Comparison of ENCODE assay signal across 20 cellular contexts in the genomic region with DNA sequence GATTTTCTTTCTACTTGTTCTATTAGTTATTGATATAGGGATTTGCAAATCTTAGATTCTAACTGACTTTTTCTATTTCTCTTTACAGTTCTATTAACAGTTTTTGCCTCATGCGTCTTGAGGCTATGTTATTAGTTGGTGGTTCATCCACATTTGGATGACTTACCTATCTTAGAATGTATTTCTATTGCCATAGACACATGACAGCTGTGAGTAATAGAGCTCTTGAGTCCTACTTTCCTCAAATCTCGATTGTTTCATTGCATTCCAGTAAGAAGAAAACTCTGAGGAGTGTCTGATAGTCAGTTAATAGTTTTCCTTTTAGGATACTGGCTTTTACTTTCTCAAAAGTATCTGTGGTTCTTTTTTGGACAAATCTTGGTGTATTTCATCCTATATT.
DNase-seq lines count a peak whose midpoint lies in the region; ATAC-seq and TF ChIP-seq lines count a peak whose summit lies in the region.
"Had no signal": no experiment of that assay in that cellular context is flagged by ENCODE, and none has a peak within 500 bp of the region (broad histone marks: within the 10 kb centered on the region; RNA-seq: fewer than 3 reads in every experiment).

No MANE protein-coding gene starts in this region.

- POLR2A ChIA-PET in BJ (lab: Charles Lee) = no interaction called here
- POLR2A ChIA-PET in CD4-positive, alpha-beta T cell (lab: Charles Lee) = no interaction called here

- no peak overlapping the region for H3K27ac Mint-ChIP-seq in CD4-positive, alpha-beta T cell
- no peak overlapping the region for H3K27ac Mint-ChIP-seq in activated T-helper 1 cell treated with anti-CD3 and anti-CD28 coated beads, Interleukin-12 subunit alpha, Interleukin-12 subunit beta, Interleukin-2, Interleukin-4 antibody, amounts not matched to agents 30 ng/mL and 10 ng/mL and 1 ng/mL, durations not matched to agents 14 hours and 24 hours and 36 hours
- H3K27ac Mint-ChIP-seq: endodermal cell, memory B cell had no signal

- no peaks in the 10 kb centered on the region for H3K36me3 ChIP-seq in BJ (ENCODE audit: control insufficient read depth, insufficient read depth, low read length)
- H3K36me3 ChIP-seq: gastrocnemius medialis had no signal

- no peaks in the 10 kb centered on the region for H3K9me3 ChIP-seq in CD4-positive, alpha-beta T cell (ENCODE audit: control insufficient read depth, low read length)
- H3K9me3 ChIP-seq: gastrocnemius medialis had no signal

- H3K27me3 Mint-ChIP-seq in CD4-positive, alpha-beta T cell = peaks cover 13% of the 10 kb centered on the region
- peaks cover 8% of the 10 kb centered on the region for H3K27me3 Mint-ChIP-seq in activated T-helper 1 cell treated with anti-CD3 and anti-CD28 coated beads, Interleukin-12 subunit alpha, Interleukin-12 subunit beta, Interleukin-2, Interleukin-4 antibody, amounts not matched to agents 30 ng/mL and 10 ng/mL and 1 ng/mL, durations not matched to agents 14 hours and 24 hours and 36 hours (ENCODE audit: insufficient read depth)
- H3K27me3 Mint-ChIP-seq: memory B cell had no signal

- DNase-seq in BJ (ENCODE audit: low read depth) = peak; percentile 44
- DNase-seq in RKO (ENCODE audit: low spot score) = peak; percentile 23
- peak; percentile 60 for DNase-seq in dedifferentiated amniotic fluid mesenchymal stem cell (ENCODE audit: extremely low spot score)
- DNase-seq in non-pigmented ciliary epithelial cell (ENCODE audit: low read depth) = peak; percentile 53
- DNase-seq in HuH-7 (ENCODE audit: low spot score) = no peak
- no peak for DNase-seq in CD4-positive, alpha-beta T cell
- no peak for DNase-seq in activated T-helper 1 cell treated with anti-CD3 and anti-CD28 coated beads, Interleukin-12 subunit alpha, Interleukin-12 subunit beta, Interleukin-2, Interleukin-4 antibody, amounts not matched to agents 30 ng/mL and 10 ng/mL and 1 ng/mL, durations not matched to agents 14 hours and 24 hours and 36 hours (ENCODE audit: low spot score)
- DNase-seq: activated CD4-positive, alpha-beta T cell treated with anti-CD3 and anti-CD28 coated beads, Interleukin-2, amount 50 U/mL, for 48 hours; activated T-cell treated with anti-CD3 and anti-CD28 coated beads for 4 hours; DND-41; endodermal cell; gastrocnemius medialis; naive thymus-derived CD8-positive, alpha-beta T cell; NCI-H1436 treated with DMSO at 0.1 percent for 48 hours; NCI-H69; stimulated activated CD4-positive, alpha-beta T cell treated with anti-CD3 and anti-CD28 coated beads, Interleukin-4, amount 100 ng/mL, for 1 hour; T-helper 2 cell had no signal

- H3K4me3 Mint-ChIP-seq in CD4-positive, alpha-beta T cell = no peak overlapping the region
- H3K4me3 Mint-ChIP-seq in activated T-helper 1 cell treated with anti-CD3 and anti-CD28 coated beads, Interleukin-12 subunit alpha, Interleukin-12 subunit beta, Interleukin-2, Interleukin-4 antibody, amounts not matched to agents 30 ng/mL and 10 ng/mL and 1 ng/mL, durations not matched to agents 14 hours and 24 hours and 36 hours = no peak overlapping the region
- H3K4me3 Mint-ChIP-seq: endodermal cell; memory B cell; naive thymus-derived CD8-positive, alpha-beta T cell had no signal

- H3K27me3 ChIP-seq in BJ (ENCODE audit: control insufficient read depth, insufficient read depth, low read length) = no peaks in the 10 kb centered on the region
- H3K27me3 ChIP-seq in CD4-positive, alpha-beta T cell (ENCODE audit: control insufficient read depth, insufficient read depth, low read length) = no peaks in the 10 kb centered on the region
- H3K27me3 ChIP-seq: gastrocnemius medialis had no signal

- no peak for ATAC-seq in CD4-positive, alpha-beta T cell (ENCODE audit: poor library complexity)
- ATAC-seq in GM18907 (IDR thresholded peaks at IDR 0.05; ENCODE audit: unreplicated experiment) = no peak
- ATAC-seq: gastrocnemius medialis; naive thymus-derived CD8-positive, alpha-beta T cell had no signal

- H3K9me3 Mint-ChIP-seq in CD4-positive, alpha-beta T cell = no peaks in the 10 kb centered on the region
- no peaks in the 10 kb centered on the region for H3K9me3 Mint-ChIP-seq in activated T-helper 1 cell treated with anti-CD3 and anti-CD28 coated beads, Interleukin-12 subunit alpha, Interleukin-12 subunit beta, Interleukin-2, Interleukin-4 antibody, amounts not matched to agents 30 ng/mL and 10 ng/mL and 1 ng/mL, durations not matched to agents 14 hours and 24 hours and 36 hours
- H3K9me3 Mint-ChIP-seq: endodermal cell; naive thymus-derived CD8-positive, alpha-beta T cell had no signal

- no peak for TF ChIP-seq CTCF in BJ (IDR thresholded peaks at IDR 0.05; ENCODE audit: insufficient read depth, low read depth, low read length)
- no peak for TF ChIP-seq CTCF in CD4-positive, alpha-beta T cell (IDR thresholded peaks at IDR 0.05)

- no peak overlapping the region for H3K4me3 ChIP-seq in BJ (ENCODE audit: low read depth, low read length)
- H3K4me3 ChIP-seq: gastrocnemius medialis had no signal

- no peaks in the 10 kb centered on the region for H3K4me1 Mint-ChIP-seq in CD4-positive, alpha-beta T cell (ENCODE audit: low read depth)
- no peaks in the 10 kb centered on the region for H3K4me1 Mint-ChIP-seq in activated T-helper 1 cell treated with anti-CD3 and anti-CD28 coated beads, Interleukin-12 subunit alpha, Interleukin-12 subunit beta, Interleukin-2, Interleukin-4 antibody, amounts not matched to agents 30 ng/mL and 10 ng/mL and 1 ng/mL, durations not matched to agents 14 hours and 24 hours and 36 hours (ENCODE audit: low read depth)
- H3K4me1 Mint-ChIP-seq: endodermal cell; memory B cell; naive thymus-derived CD8-positive, alpha-beta T cell had no signal

- no peaks in the 10 kb centered on the region for H3K36me3 Mint-ChIP-seq in CD4-positive, alpha-beta T cell (ENCODE audit: low read depth)
- H3K36me3 Mint-ChIP-seq in activated T-helper 1 cell treated with anti-CD3 and anti-CD28 coated beads, Interleukin-12 subunit alpha, Interleukin-12 subunit beta, Interleukin-2, Interleukin-4 antibody, amounts not matched to agents 30 ng/mL and 10 ng/mL and 1 ng/mL, durations not matched to agents 14 hours and 24 hours and 36 hours (ENCODE audit: low read depth) = no peaks in the 10 kb centered on the region
- H3K36me3 Mint-ChIP-seq: memory B cell; naive thymus-derived CD8-positive, alpha-beta T cell had no signal

- CTCF ChIA-PET in BJ (lab: Yijun Ruan, JAX) = interaction anchor here (0.6 to 2.3 kb wide), 4 partner anchors 12 to 202 kb away, joined by 3 to 6 read pairs (median 4); no protein-coding TSS in a partner anchor
- CTCF ChIA-PET in CD4-positive, alpha-beta T cell (lab: Charles Lee) = no interaction called here

- intact Hi-C loops in CD4-positive, alpha-beta T cell (cut with DNase I, micrococcal nuclease) = no loop called here
- intact Hi-C loops in activated T-helper 1 cell treated with anti-CD3 and anti-CD28 coated beads, Interleukin-12 subunit alpha, Interleukin-12 subunit beta, Interleukin-2, Interleukin-4 antibody, amounts not matched to agents 30 ng/mL and 10 ng/mL and 1 ng/mL, durations not matched to agents 14 hours and 24 hours and 36 hours (cut with micrococcal nuclease) = no loop called here

- no peak overlapping the region for H3K27ac ChIP-seq in CD4-positive, alpha-beta T cell (ENCODE audit: low read depth, low read length)
- H3K27ac ChIP-seq: gastrocnemius medialis, parathyroid adenoma had no signal

Comparison
In these comparisons a context has a peak if more than half of its experiments do, and no peak if none do; other contexts are left out.
1. DNase-seq: peak in BJ (single experiment), RKO (single experiment), dedifferentiated amniotic fluid mesenchymal stem cell (single experiment) and non-pigmented ciliary epithelial cell (single experiment); none in HuH-7 (single experiment), CD4-positive, alpha-beta T cell (0 of 10) and activated T-helper 1 cell treated with anti-CD3 and anti-CD28 coated beads, Interleukin-12 subunit alpha, Interleukin-12 subunit beta, Interleukin-2, Interleukin-4 antibody, amounts not matched to agents 30 ng/mL and 10 ng/mL and 1 ng/mL, durations not matched to agents 14 hours and 24 hours and 36 hours (single experiment).